In the genomic region with DNA sequence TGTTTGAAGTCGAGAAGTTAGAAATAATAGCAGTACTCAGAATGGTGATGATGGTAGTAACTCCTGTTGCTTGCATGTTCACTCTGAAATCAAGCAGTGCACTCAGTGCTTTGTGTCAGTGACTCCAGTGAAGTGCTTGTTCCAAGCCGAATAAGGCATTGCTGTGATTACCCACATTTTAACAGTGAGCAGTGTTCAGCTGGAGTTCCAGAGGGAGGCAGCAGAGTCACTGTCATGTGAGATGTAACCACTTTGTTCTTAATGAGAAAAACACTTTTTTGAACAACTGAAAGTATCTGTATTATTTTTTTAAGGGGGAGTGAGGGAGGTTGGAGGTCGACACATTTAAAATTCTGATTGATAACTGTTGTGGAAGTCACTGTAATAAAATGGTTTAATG, we compare ENCODE assay signal across 10 cellular contexts. TPM values are rescaled to one million over a fixed set of nuclear protein-coding genes. Genes with fewer than 3 reads are reported as not detected.
DNase-seq lines count a peak whose midpoint lies in the region; TF ChIP-seq lines count a peak whose summit lies in the region.
"Had no signal": no experiment of that assay in that cellular context is flagged by ENCODE, and none has a peak within 500 bp of the region (broad histone marks: within the 10 kb centered on the region; RNA-seq: fewer than 3 reads in every experiment).

No MANE protein-coding gene starts in this region.

- no peaks in the 10 kb centered on the region for H3K27me3 ChIP-seq in NT2/D1 (ENCODE audit: insufficient read depth, insufficient read length)
- H3K27me3 ChIP-seq in uterus = no peaks in the 10 kb centered on the region

- intact Hi-C loops in uterus (cut with DNase I; ENCODE audit: low total_unique reads) = no loop called here

- H3K36me3 ChIP-seq in NT2/D1 (ENCODE audit: insufficient read depth, insufficient read length, low read length) = no peaks in the 10 kb centered on the region
- no peaks in the 10 kb centered on the region for H3K36me3 ChIP-seq in uterus

- DNase-seq in NCI-H524 (lab: John Stamatoyannopoulos, UW) (peak; percentile 0 to 55), NCI-H524 treated with DMSO at 0.1 percent for 48 hours (lab: John Stamatoyannopoulos, UW) (no peak), NT2/D1 (ENCODE audit: low read depth, low spot score) (peak; percentile 16), fibroblast of the conjunctiva (ENCODE audit: low read depth) (peak; percentile 2), superior temporal gyrus (ENCODE audit: extremely low spot score) (peak; percentile 55), GF-D8 (lab: John Stamatoyannopoulos, UW) (no peak), uterus (no peak)
- no peak for DNase-seq in stimulated activated naive CD4-positive, alpha-beta T cell (lab: John Stamatoyannopoulos, UW)
- DNase-seq: activated naive CD8-positive, alpha-beta T cell treated with anti-CD3 and anti-CD28 coated beads for 36 hours had no signal

- H3K27ac ChIP-seq in uterus = no peak overlapping the region

- TF ChIP-seq POLR2A in uterus (IDR thresholded peaks at IDR 0.05) = no peak

- H3K9ac ChIP-seq in NT2/D1 (ENCODE audit: insufficient read length, low read depth) = no peak overlapping the region

- no peak overlapping the region for H3K4me3 ChIP-seq in NT2/D1 (ENCODE audit: insufficient read length, low read depth)
- no peak overlapping the region for H3K4me3 ChIP-seq in uterus

- H3K9me3 ChIP-seq in NT2/D1 (ENCODE audit: insufficient read depth, low read length) (no peaks in the 10 kb centered on the region), uterus (no peaks in the 10 kb centered on the region)

- no peak for TF ChIP-seq CTCF in uterus (IDR thresholded peaks at IDR 0.05)

- H3K4me1 ChIP-seq in NT2/D1 (ENCODE audit: insufficient read depth, insufficient read length) (no peaks in the 10 kb centered on the region), uterus (no peaks in the 10 kb centered on the region)

RNA-seq across cellular contexts. Expression of a gene that starts 3.7 kb away (rescaled TPM):
- total RNA-seq in uterus = not detected
- total RNA-seq: activated naive CD8-positive, alpha-beta T cell treated with anti-CD3 and anti-CD28 coated beads for 36 hours; pulmonary artery endothelial cell had no signal

Comparison
In these comparisons a context has a peak if more than half of its experiments do, and no peak if none do; other contexts are left out.
1. DNase-seq: peak in NCI-H524 (2 of 2), NT2/D1 (single experiment), fibroblast of the conjunctiva (single experiment) and superior temporal gyrus (single experiment); none in NCI-H524 treated with DMSO at 0.1 percent for 48 hours (single experiment), GF-D8 (single experiment), stimulated activated naive CD4-positive, alpha-beta T cell (0 of 6) and uterus (0 of 2).